ENCODE assay signal across 1 cellular context in genomic region chr9:72364679-72365524, GRCh38.
TF ChIP-seq lines count a peak whose summit lies in the region.

A gene with protein sequence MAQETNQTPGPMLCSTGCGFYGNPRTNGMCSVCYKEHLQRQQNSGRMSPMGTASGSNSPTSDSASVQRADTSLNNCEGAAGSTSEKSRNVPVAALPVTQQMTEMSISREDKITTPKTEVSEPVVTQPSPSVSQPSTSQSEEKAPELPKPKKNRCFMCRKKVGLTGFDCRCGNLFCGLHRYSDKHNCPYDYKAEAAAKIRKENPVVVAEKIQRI (minus strand): TSS chr9:72365208. CDS start chr9:72360778, 4,430 bp downstream.

TF ChIP-seq in HepG2, 621 proteins besides CTCF, POLR2A, EP300 and RAD21 (continued from another document):
- TF ChIP-seq, protein P1, sequence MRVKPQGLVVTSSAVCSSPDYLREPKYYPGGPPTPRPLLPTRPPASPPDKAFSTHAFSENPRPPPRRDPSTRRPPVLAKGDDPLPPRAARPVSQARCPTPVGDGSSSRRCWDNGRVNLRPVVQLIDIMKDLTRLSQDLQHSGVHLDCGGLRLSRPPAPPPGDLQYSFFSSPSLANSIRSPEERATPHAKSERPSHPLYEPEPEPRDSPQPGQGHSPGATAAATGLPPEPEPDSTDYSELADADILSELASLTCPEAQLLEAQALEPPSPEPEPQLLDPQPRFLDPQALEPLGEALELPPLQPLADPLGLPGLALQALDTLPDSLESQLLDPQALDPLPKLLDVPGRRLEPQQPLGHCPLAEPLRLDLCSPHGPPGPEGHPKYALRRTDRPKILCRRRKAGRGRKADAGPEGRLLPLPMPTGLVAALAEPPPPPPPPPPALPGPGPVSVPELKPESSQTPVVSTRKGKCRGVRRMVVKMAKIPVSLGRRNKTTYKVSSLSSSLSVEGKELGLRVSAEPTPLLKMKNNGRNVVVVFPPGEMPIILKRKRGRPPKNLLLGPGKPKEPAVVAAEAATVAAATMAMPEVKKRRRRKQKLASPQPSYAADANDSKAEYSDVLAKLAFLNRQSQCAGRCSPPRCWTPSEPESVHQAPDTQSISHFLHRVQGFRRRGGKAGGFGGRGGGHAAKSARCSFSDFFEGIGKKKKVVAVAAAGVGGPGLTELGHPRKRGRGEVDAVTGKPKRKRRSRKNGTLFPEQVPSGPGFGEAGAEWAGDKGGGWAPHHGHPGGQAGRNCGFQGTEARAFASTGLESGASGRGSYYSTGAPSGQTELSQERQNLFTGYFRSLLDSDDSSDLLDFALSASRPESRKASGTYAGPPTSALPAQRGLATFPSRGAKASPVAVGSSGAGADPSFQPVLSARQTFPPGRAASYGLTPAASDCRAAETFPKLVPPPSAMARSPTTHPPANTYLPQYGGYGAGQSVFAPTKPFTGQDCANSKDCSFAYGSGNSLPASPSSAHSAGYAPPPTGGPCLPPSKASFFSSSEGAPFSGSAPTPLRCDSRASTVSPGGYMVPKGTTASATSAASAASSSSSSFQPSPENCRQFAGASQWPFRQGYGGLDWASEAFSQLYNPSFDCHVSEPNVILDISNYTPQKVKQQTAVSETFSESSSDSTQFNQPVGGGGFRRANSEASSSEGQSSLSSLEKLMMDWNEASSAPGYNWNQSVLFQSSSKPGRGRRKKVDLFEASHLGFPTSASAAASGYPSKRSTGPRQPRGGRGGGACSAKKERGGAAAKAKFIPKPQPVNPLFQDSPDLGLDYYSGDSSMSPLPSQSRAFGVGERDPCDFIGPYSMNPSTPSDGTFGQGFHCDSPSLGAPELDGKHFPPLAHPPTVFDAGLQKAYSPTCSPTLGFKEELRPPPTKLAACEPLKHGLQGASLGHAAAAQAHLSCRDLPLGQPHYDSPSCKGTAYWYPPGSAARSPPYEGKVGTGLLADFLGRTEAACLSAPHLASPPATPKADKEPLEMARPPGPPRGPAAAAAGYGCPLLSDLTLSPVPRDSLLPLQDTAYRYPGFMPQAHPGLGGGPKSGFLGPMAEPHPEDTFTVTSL (CRISPR knock-in tag; IDR thresholded peaks at IDR 0.05; ENCODE audit: borderline replicate concordance), result peak; percentile 22; the same call in 1 of the 2 replicates
- TF ChIP-seq FOXJ3 (CRISPR knock-in tag; IDR thresholded peaks at IDR 0.05; ENCODE audit: borderline replicate concordance) (no peak), IKZF1 (IDR thresholded peaks at IDR 0.05) (no peak), SYNCRIP (IDR thresholded peaks at IDR 0.05; ENCODE audit: insufficient read depth, low read depth, low read length) (no peak), ZSCAN12 (CRISPR knock-in tag; IDR thresholded peaks at IDR 0.05) (peak; percentile 26; the same call in 1 of the 2 replicates), ZNF318 (CRISPR knock-in tag; IDR thresholded peaks at IDR 0.05) (no peak), ZNF326 (CRISPR knock-in tag; IDR thresholded peaks at IDR 0.05; ENCODE audit: borderline replicate concordance) (no peak), REPIN1 (CRISPR knock-in tag; IDR thresholded peaks at IDR 0.05; ENCODE audit: borderline replicate concordance, low read depth) (peak; percentile 72; the same call in 1 of the 2 replicates), SP5 (CRISPR knock-in tag; IDR thresholded peaks at IDR 0.05; ENCODE audit: borderline replicate concordance, low read depth) (peak; percentile 67), ZNF354B (CRISPR knock-in tag; IDR thresholded peaks at IDR 0.05) (no peak), ZNF703 (CRISPR knock-in tag; IDR thresholded peaks at IDR 0.05; ENCODE audit: borderline replicate concordance) (no peak; the same call in 1 of the 2 replicates), POLR2AphosphoS2 (IDR thresholded peaks at IDR 0.05; ENCODE audit: low read depth, low read length) (peak; percentile 93; the same call in 1 of the 2 replicates), TBX3 (IDR thresholded peaks at IDR 0.05; ENCODE audit: borderline replicate concordance) (no peak)
- TF ChIP-seq, protein P2, sequence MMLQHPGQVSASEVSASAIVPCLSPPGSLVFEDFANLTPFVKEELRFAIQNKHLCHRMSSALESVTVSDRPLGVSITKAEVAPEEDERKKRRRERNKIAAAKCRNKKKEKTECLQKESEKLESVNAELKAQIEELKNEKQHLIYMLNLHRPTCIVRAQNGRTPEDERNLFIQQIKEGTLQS (CRISPR knock-in tag; IDR thresholded peaks at IDR 0.05), result peak; percentile 43; the same call in 1 of the 2 replicates
- TF ChIP-seq, protein P3, sequence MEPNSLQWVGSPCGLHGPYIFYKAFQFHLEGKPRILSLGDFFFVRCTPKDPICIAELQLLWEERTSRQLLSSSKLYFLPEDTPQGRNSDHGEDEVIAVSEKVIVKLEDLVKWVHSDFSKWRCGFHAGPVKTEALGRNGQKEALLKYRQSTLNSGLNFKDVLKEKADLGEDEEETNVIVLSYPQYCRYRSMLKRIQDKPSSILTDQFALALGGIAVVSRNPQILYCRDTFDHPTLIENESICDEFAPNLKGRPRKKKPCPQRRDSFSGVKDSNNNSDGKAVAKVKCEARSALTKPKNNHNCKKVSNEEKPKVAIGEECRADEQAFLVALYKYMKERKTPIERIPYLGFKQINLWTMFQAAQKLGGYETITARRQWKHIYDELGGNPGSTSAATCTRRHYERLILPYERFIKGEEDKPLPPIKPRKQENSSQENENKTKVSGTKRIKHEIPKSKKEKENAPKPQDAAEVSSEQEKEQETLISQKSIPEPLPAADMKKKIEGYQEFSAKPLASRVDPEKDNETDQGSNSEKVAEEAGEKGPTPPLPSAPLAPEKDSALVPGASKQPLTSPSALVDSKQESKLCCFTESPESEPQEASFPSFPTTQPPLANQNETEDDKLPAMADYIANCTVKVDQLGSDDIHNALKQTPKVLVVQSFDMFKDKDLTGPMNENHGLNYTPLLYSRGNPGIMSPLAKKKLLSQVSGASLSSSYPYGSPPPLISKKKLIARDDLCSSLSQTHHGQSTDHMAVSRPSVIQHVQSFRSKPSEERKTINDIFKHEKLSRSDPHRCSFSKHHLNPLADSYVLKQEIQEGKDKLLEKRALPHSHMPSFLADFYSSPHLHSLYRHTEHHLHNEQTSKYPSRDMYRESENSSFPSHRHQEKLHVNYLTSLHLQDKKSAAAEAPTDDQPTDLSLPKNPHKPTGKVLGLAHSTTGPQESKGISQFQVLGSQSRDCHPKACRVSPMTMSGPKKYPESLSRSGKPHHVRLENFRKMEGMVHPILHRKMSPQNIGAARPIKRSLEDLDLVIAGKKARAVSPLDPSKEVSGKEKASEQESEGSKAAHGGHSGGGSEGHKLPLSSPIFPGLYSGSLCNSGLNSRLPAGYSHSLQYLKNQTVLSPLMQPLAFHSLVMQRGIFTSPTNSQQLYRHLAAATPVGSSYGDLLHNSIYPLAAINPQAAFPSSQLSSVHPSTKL (CRISPR knock-in tag; IDR thresholded peaks at IDR 0.05), result peak; percentile 69
- TF ChIP-seq, protein P4, sequence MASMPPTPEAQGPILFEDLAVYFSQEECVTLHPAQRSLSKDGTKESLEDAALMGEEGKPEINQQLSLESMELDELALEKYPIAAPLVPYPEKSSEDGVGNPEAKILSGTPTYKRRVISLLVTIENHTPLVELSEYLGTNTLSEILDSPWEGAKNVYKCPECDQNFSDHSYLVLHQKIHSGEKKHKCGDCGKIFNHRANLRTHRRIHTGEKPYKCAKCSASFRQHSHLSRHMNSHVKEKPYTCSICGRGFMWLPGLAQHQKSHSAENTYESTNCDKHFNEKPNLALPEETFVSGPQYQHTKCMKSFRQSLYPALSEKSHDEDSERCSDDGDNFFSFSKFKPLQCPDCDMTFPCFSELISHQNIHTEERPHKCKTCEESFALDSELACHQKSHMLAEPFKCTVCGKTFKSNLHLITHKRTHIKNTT (CRISPR knock-in tag; IDR thresholded peaks at IDR 0.05), result no peak
- TF ChIP-seq, protein P5, sequence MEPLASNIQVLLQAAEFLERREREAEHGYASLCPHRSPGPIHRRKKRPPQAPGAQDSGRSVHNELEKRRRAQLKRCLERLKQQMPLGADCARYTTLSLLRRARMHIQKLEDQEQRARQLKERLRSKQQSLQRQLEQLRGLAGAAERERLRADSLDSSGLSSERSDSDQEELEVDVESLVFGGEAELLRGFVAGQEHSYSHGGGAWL (CRISPR knock-in tag; IDR thresholded peaks at IDR 0.05), result peak; percentile 78
